17 cellular contexts compared by ENCODE assay signal in genomic region chr3:45057557-45057956, GRCh38. TPM values are rescaled to one million over a fixed set of nuclear protein-coding genes. Genes with fewer than 3 reads are reported as not detected.
DNase-seq lines count a peak whose midpoint lies in the region; ATAC-seq and TF ChIP-seq lines count a peak whose summit lies in the region.
"Had no signal": no experiment of that assay in that cellular context is flagged by ENCODE, and none has a peak within 500 bp of the region (broad histone marks: within the 10 kb centered on the region; RNA-seq: fewer than 3 reads in every experiment).

No MANE protein-coding gene starts in this region.

- DNase-seq in activated CD4-positive, alpha-beta T cell treated with anti-CD3 and anti-CD28 coated beads for 48 hours = peak; percentile 33
- DNase-seq in activated CD4-positive, alpha-beta T cell treated with anti-CD3 and anti-CD28 coated beads for 1 hour = no peak
- DNase-seq in Daoy (ENCODE audit: low read depth) = peak; percentile 17
- DNase-seq in progenitor cell of endocrine pancreas (ENCODE audit: low spot score, unreplicated experiment) = no peak
- DNase-seq: activated naive CD8-positive, alpha-beta T cell treated with anti-CD3 and anti-CD28 coated beads, Interleukin-2, amount 10 ng/mL, durations not matched to agents 7 days and 5 days; CD4-positive, CD25-positive, alpha-beta regulatory T cell; effector CD8-positive, alpha-beta T cell; left lung; NCI-H1436 treated with DMSO at 0.1 percent for 48 hours; NCI-H510A; OCI-M1; testis; WERI-Rb-1 had no signal

- H3K27me3 Mint-ChIP-seq in activated T-helper 17 cell treated with anti-CD3 and anti-CD28 coated beads, Interleukin-2, amount 50 U/mL, for 72 hours = peaks cover 3% of the 10 kb centered on the region
- peaks cover 10% of the 10 kb centered on the region for H3K27me3 Mint-ChIP-seq in progenitor cell of endocrine pancreas

- H3K4me3 Mint-ChIP-seq in activated T-helper 17 cell treated with anti-CD3 and anti-CD28 coated beads, Interleukin-2, amount 50 U/mL, for 72 hours = no peak overlapping the region
- no peak overlapping the region for H3K4me3 Mint-ChIP-seq in progenitor cell of endocrine pancreas (ENCODE audit: low read depth)
- H3K4me3 Mint-ChIP-seq: activated naive CD8-positive, alpha-beta T cell treated with anti-CD3 and anti-CD28 coated beads, Interleukin-2, amount 10 ng/mL, durations not matched to agents 7 days and 5 days; CD4-positive, CD25-positive, alpha-beta regulatory T cell had no signal

- H3K9me3 Mint-ChIP-seq in activated T-helper 17 cell treated with anti-CD3 and anti-CD28 coated beads, Interleukin-2, amount 50 U/mL, for 72 hours = no peaks in the 10 kb centered on the region
- H3K9me3 Mint-ChIP-seq in progenitor cell of endocrine pancreas (ENCODE audit: low read depth) = no peaks in the 10 kb centered on the region
- H3K9me3 Mint-ChIP-seq: activated naive CD8-positive, alpha-beta T cell treated with anti-CD3 and anti-CD28 coated beads, Interleukin-2, amount 10 ng/mL, durations not matched to agents 7 days and 5 days; CD4-positive, CD25-positive, alpha-beta regulatory T cell had no signal

- peak; percentile 51 for ATAC-seq in activated T-helper 17 cell treated with anti-CD3 and anti-CD28 coated beads, Interleukin-2, amount 50 U/mL, for 72 hours (replicated peaks)
- ATAC-seq in HG02571 (IDR thresholded peaks at IDR 0.05; ENCODE audit: unreplicated experiment) (no peak), HG03457 (IDR thresholded peaks at IDR 0.05; ENCODE audit: unreplicated experiment) (no peak), HG03521 (IDR thresholded peaks at IDR 0.05; ENCODE audit: unreplicated experiment) (no peak)
- ATAC-seq: left lung had no signal

- TF ChIP-seq CTCF in progenitor cell of endocrine pancreas (IDR thresholded peaks at IDR 0.05; ENCODE audit: unreplicated experiment) = no peak

- peaks cover 5% of the 10 kb centered on the region for H3K4me1 Mint-ChIP-seq in activated T-helper 17 cell treated with anti-CD3 and anti-CD28 coated beads, Interleukin-2, amount 50 U/mL, for 72 hours
- peaks cover 27% of the 10 kb centered on the region for H3K4me1 Mint-ChIP-seq in progenitor cell of endocrine pancreas (ENCODE audit: low read depth)

- no peaks in the 10 kb centered on the region for H3K36me3 Mint-ChIP-seq in activated T-helper 17 cell treated with anti-CD3 and anti-CD28 coated beads, Interleukin-2, amount 50 U/mL, for 72 hours (ENCODE audit: low read depth)
- H3K36me3 Mint-ChIP-seq in progenitor cell of endocrine pancreas (ENCODE audit: insufficient read depth) = no peaks in the 10 kb centered on the region
- H3K36me3 Mint-ChIP-seq: activated naive CD8-positive, alpha-beta T cell treated with anti-CD3 and anti-CD28 coated beads, Interleukin-2, amount 10 ng/mL, durations not matched to agents 7 days and 5 days; CD4-positive, CD25-positive, alpha-beta regulatory T cell had no signal

- H3K27ac Mint-ChIP-seq in activated T-helper 17 cell treated with anti-CD3 and anti-CD28 coated beads, Interleukin-2, amount 50 U/mL, for 72 hours = peak overlapping the region; percentile 34
- peak overlapping the region; percentile 49 for H3K27ac Mint-ChIP-seq in progenitor cell of endocrine pancreas
- H3K27ac Mint-ChIP-seq: activated naive CD8-positive, alpha-beta T cell treated with anti-CD3 and anti-CD28 coated beads, Interleukin-2, amount 10 ng/mL, durations not matched to agents 7 days and 5 days; CD4-positive, CD25-positive, alpha-beta regulatory T cell had no signal

RNA-seq across cellular contexts. Expression of gene CLEC3B, which starts 31.5 kb away (rescaled TPM):
- 1.1 TPM in 1 of 2 replicates, not detected in the other for total RNA-seq in Daoy (2014; rRNA removed; shearing (Covaris generic))
- total RNA-seq in activated T-helper 17 cell treated with anti-CD3 and anti-CD28 coated beads, Interleukin-2, amount 50 U/mL, for 72 hours = under 1 TPM; 0.37 to 0.66 TPM
- not detected in 2 replicates for total RNA-seq in progenitor cell of endocrine pancreas

Comparison
In these comparisons a context has a peak if more than half of its experiments do, and no peak if none do; other contexts are left out.
1. DNase-seq: peak in activated CD4-positive, alpha-beta T cell treated with anti-CD3 and anti-CD28 coated beads for 48 hours (single experiment) and Daoy (single experiment); none in activated CD4-positive, alpha-beta T cell treated with anti-CD3 and anti-CD28 coated beads for 1 hour (single experiment) and progenitor cell of endocrine pancreas (single experiment).